9 cellular contexts compared by ENCODE assay signal in genomic region chr10:95756061-95756751, GRCh38. TPM values are rescaled to one million over a fixed set of nuclear protein-coding genes. Genes with fewer than 3 reads are reported as not detected.
A peak's percentile ranks its signal among the peaks of the same experiment; 100 is the strongest.
DNase-seq lines count a peak whose midpoint lies in the region; ATAC-seq, FAIRE-seq and TF ChIP-seq lines count a peak whose summit lies in the region.
"Had no signal": no experiment of that assay in that cellular context is flagged by ENCODE, and none has a peak within 500 bp of the region (broad histone marks: within the 10 kb centered on the region; RNA-seq: fewer than 3 reads in every experiment).

ENTPD1 (plus strand) TSS chr10:95756163; CDS start chr10:95756240, 77 bp downstream.

- peak within 1 kb of the TSS; percentile 80 for H2AFZ ChIP-seq in H1 (ENCODE audit: low read length)

- H4K20me1 ChIP-seq in H1 (replicated peaks in 1 of 2; ENCODE audit: control insufficient read depth in 1 of 2, insufficient read depth in 2 of 2, low read length in 2 of 2) = no peaks in the 10 kb centered on the region

- H2BK12ac ChIP-seq in H1 (ENCODE audit: low read depth, low read length) = no peak within 1 kb of the TSS; the same call in 1 of the 2 replicates

- no peak within 1 kb of the TSS for H3K23ac ChIP-seq in H1 (ENCODE audit: insufficient read length)

- H2BK120ac ChIP-seq in H1 (replicated peaks; ENCODE audit: low read depth, low read length) = no peak within 1 kb of the TSS

- H3K27ac ChIP-seq in H1 (ENCODE audit: low read depth, low read length) (no peak within 1 kb of the TSS), aorta (ENCODE audit: low read depth in 1 of 2, low read length in 2 of 2) (peak within 1 kb of the TSS; percentile 21 to 64)
- H3K27ac ChIP-seq: SJSA1 had no signal

- TF ChIP-seq CTCF in NB4 (IDR thresholded peaks at IDR 0.05; ENCODE audit: low read depth, low read length) = no peak
- TF ChIP-seq CTCF in H1 (IDR thresholded peaks at IDR 0.05; ENCODE audit: control extremely low read depth in 1 of 3, insufficient read depth in 1 of 3, low read depth in 1 of 3, low read length in 3 of 3) = no peak

- no peak within 1 kb of the TSS for H3K56ac ChIP-seq in H1 (replicated peaks; ENCODE audit: insufficient read length, low read depth, low read length)

- 12% methylated on average over 11 of the region's 11 CpGs; no CpG with 5 or more reads in 1 of the 2 experiments for WGBS in H1 (ENCODE audit: extremely low coverage in 1 of 2, insufficient coverage in 1 of 2, insufficient read length in 1 of 2, insufficient replicate concordance in 2 of 2, low coverage in 1 of 2, low lambda C conversion rate in 2 of 2, missing lambda C conversion rate in 1 of 2), 2 experiments
- WGBS in aorta, 2 donors = 0 to 1% methylated on average over 11 of the region's 11 CpGs

- FAIRE-seq in H1 (lab: Jason Lieb, UNC) = peak; percentile 73

- no peak within 1 kb of the TSS; the same call in 1 of the 2 replicates for H3K18ac ChIP-seq in H1 (ENCODE audit: extremely low read depth, low read length)

- H2AK5ac ChIP-seq in H1 (ENCODE audit: low read depth, low read length) = no peak within 1 kb of the TSS

- no peak within 1 kb of the TSS for H2BK15ac ChIP-seq in H1 (ENCODE audit: low read length)

- no peaks in the 10 kb centered on the region; the same call in 1 of the 2 replicates for H3K23me2 ChIP-seq in H1 (ENCODE audit: low read depth, low read length)

- H2BK20ac ChIP-seq in H1 (ENCODE audit: low read length) = no peak within 1 kb of the TSS

- POLR2A ChIA-PET in H1 (lab: Charles Lee; ENCODE audit: partially characterized antibody) = interaction anchor here (0.7 to 1.3 kb wide), 3 partner anchors 15 to 374 kb away, joined by 3 read pairs; partner anchors contain the start of gene ZNF518A

- TF ChIP-seq POLR2A in NB4 (IDR thresholded peaks at IDR 0.05; ENCODE audit: extremely low read depth, insufficient read length) = no peak
- TF ChIP-seq POLR2A in H1 (IDR thresholded peaks at IDR 0.05; ENCODE audit: control extremely low read depth in 1 of 2, low read depth in 2 of 2, low read length in 2 of 2) = peak in 1 of 2 experiments; percentile 38; a peak in 1 of 3 replicates

- H4K8ac ChIP-seq in H1 (ENCODE audit: extremely low read depth, insufficient read depth, low read length) = no peak within 1 kb of the TSS

- no peaks in the 10 kb centered on the region for H3K9me3 ChIP-seq in H1 (ENCODE audit: insufficient read depth in 2 of 2, low read depth in 1 of 2, low read length in 1 of 2)
- H3K9me3 ChIP-seq in aorta (ENCODE audit: control insufficient read depth, low read length) = no peaks in the 10 kb centered on the region
- H3K9me3 ChIP-seq: SJSA1 had no signal

- no peaks in the 10 kb centered on the region for H3K79me1 ChIP-seq in H1 (ENCODE audit: low read depth, low read length)

- H3K4me3 ChIP-seq in NB4 (ENCODE audit: low read depth, low read length) (peak within 1 kb of the TSS; percentile 58), H1 (ENCODE audit: extremely low read depth in 1 of 4, insufficient read depth in 2 of 4, low read depth in 3 of 4, low read length in 4 of 4) (peak within 1 kb of the TSS; percentile 37 to 63 (median 53)), aorta (ENCODE audit: low read length in 2 of 2) (peak within 1 kb of the TSS; percentile 49 to 78)
- H3K4me3 ChIP-seq: SJSA1 had no signal

- peak; percentile 89 for DNase-seq in NB4 (ENCODE audit: low read depth)
- no peak for DNase-seq in H1 (ENCODE audit: low read depth in 1 of 2, low spot score in 2 of 2)
- peak; percentile 16 for DNase-seq in mucosa of gallbladder (ENCODE audit: low spot score)
- DNase-seq in aorta = peak in 1 of 2 donors; percentile 48
- no peak for DNase-seq in NCI-H510A treated with DMSO at 0.1 percent for 48 hours (lab: John Stamatoyannopoulos, UW)
- no peak for DNase-seq in activated CD4-positive, alpha-beta T cell treated with anti-CD3 and anti-CD28 coated beads, Interleukin-2, amount 50 U/mL, for 1 hour
- no peak for DNase-seq in GM19238 (ENCODE audit: insufficient read length, low spot score)

- H4K5ac ChIP-seq in H1 (ENCODE audit: insufficient read length, low read depth, low read length) = no peak within 1 kb of the TSS

- H3K79me2 ChIP-seq in H1 (ENCODE audit: control insufficient read depth in 1 of 2, insufficient read depth in 2 of 2, low read length in 2 of 2) = no peaks in the 10 kb centered on the region

- peak within 1 kb of the TSS; percentile 87 for H4K91ac ChIP-seq in H1 (replicated peaks; ENCODE audit: insufficient read length, low read length)

- no peaks in the 10 kb centered on the region; a peak in 1 of 7 replicates for H3K27me3 ChIP-seq in H1 (replicated peaks in 1 of 4; ENCODE audit: control insufficient read depth in 3 of 4, extremely low read depth in 1 of 4, insufficient read depth in 3 of 4, low read length in 3 of 4)
- H3K27me3 ChIP-seq in aorta (ENCODE audit: control insufficient read depth in 1 of 2, insufficient read depth in 2 of 2, low read length in 1 of 2) = no peaks in the 10 kb centered on the region
- H3K27me3 ChIP-seq: SJSA1 had no signal

- CTCF ChIA-PET in H1 (lab: Charles Lee; ENCODE audit: partially characterized antibody) = interaction anchor here (0.9 to 2.6 kb wide), 6 partner anchors 16 to 86 kb away, joined by 3 to 16 read pairs (median 5); partner anchors contain the start of gene TCTN3

- peak within 1 kb of the TSS; percentile 70 to 95 for H3K4me2 ChIP-seq in H1 (ENCODE audit: insufficient read depth in 1 of 2, low read depth in 2 of 2, low read length in 2 of 2)

- ATAC-seq in GM18867 (IDR thresholded peaks at IDR 0.05; ENCODE audit: unreplicated experiment) (peak; percentile 38), aorta (ENCODE audit: low FRiP score) (peak; percentile 15)

- peak within 1 kb of the TSS in 1 of 4 experiments; percentile 34; a peak in 1 of 7 replicates for H3K9ac ChIP-seq in H1 (replicated peaks in 1 of 4; ENCODE audit: extremely low read depth in 1 of 4, low read depth in 3 of 4, low read length in 3 of 4)

- intact Hi-C loops in aorta (cut with DNase I) = loop anchor here in 1 of 2 donors (5.0 kb wide), 2 partner anchors 36 to 81 kb away; no protein-coding TSS in a partner anchor

- peaks cover 0 to 3% (median 1%) of the 10 kb centered on the region in 4 experiments; a peak in 4 of 7 replicates for H3K4me1 ChIP-seq in H1 (replicated peaks in 1 of 4; ENCODE audit: control insufficient read depth in 3 of 4, insufficient read depth in 4 of 4, low read length in 3 of 4)
- H3K4me1 ChIP-seq in aorta (ENCODE audit: control insufficient read depth in 1 of 2, insufficient read depth in 2 of 2, low read length in 2 of 2) = peaks cover 2 to 5% of the 10 kb centered on the region in 2 donors
- H3K4me1 ChIP-seq: SJSA1 had no signal

- TF ChIP-seq RAD21 in H1 (IDR thresholded peaks at IDR 0.05 in 1 of 2, conservative IDR thresholded peaks at IDR 0.05 in 1 of 2; ENCODE audit: low read depth in 2 of 2, low read length in 2 of 2) = no peak

- no peak within 1 kb of the TSS for H3K14ac ChIP-seq in H1 (ENCODE audit: insufficient read length)

- H3K4ac ChIP-seq in H1 (replicated peaks; ENCODE audit: insufficient read length, low read depth, low read length) = peak within 1 kb of the TSS; percentile 79

- H3K36me3 ChIP-seq in H1 (ENCODE audit: control insufficient read depth in 2 of 4, insufficient read depth in 4 of 4, low read length in 3 of 4) = no peaks in the 10 kb centered on the region
- no peaks in the 10 kb centered on the region for H3K36me3 ChIP-seq in aorta (ENCODE audit: control insufficient read depth in 1 of 2, insufficient read depth in 2 of 2, low read length in 1 of 2)
- H3K36me3 ChIP-seq: SJSA1 had no signal

- H2BK5ac ChIP-seq in H1 (ENCODE audit: low read depth, low read length) = no peak within 1 kb of the TSS

- TF ChIP-seq EP300 in H1 (IDR thresholded peaks at IDR 0.05; ENCODE audit: borderline replicate concordance in 1 of 2, low read depth in 2 of 2, low read length in 2 of 2) = peak in 1 of 2 experiments; percentile 48; a peak in 1 of 3 replicates

TF ChIP-seq in H1, 55 proteins besides CTCF, POLR2A, EP300 and RAD21:
- TF ChIP-seq CHD1 (IDR thresholded peaks at IDR 0.05; ENCODE audit: low read depth, low read length) = peak; percentile 60
- no peak for TF ChIP-seq HDAC2 (IDR thresholded peaks at IDR 0.05; ENCODE audit: borderline replicate concordance in 1 of 2, low read depth in 2 of 2, low read length in 2 of 2)

RNA-seq across cellular contexts. Expression of gene ENTPD1, which starts in this region (rescaled TPM):
- total RNA-seq in H1 (2021; fragmentation: NEBNext Ultra II Directional; extraction: Animal tissue kit (Norgen Biotek cat#: 25700)) = 2.2 and 2.9 TPM in 2 replicates
- 1.1 and 2.5 TPM in 2 replicates for polyA plus RNA-seq in H1 (2011; rRNA removed)
- 1.9 TPM for polyA plus RNA-seq in H1 (2011; cell fraction: cytosol; rRNA removed)
- 3.0 TPM for polyA plus RNA-seq in H1 (2011; cell fraction: nucleus; rRNA removed)
- 3.9 to 6.0 TPM (median 4.8 TPM) in 4 replicates for polyA plus RNA-seq in H1 (2012, experiment 1 of 2)
- polyA plus RNA-seq in H1 (2012, experiment 2 of 2) = 0.52 TPM
- polyA plus RNA-seq in H1 (2013, experiment 1 of 2) = 1.6 TPM
- 1.8 TPM for polyA plus RNA-seq in H1 (2013, experiment 2 of 2)
- polyA minus RNA-seq in H1 (2011; rRNA and poly(A)+ RNA removed) = 4.5 and 8.1 TPM in 2 replicates
- polyA minus RNA-seq in H1 (2011; cell fraction: cytosol; rRNA and poly(A)+ RNA removed) = 1.8 TPM
- polyA minus RNA-seq in H1 (2011; cell fraction: nucleus; rRNA and poly(A)+ RNA removed) = 13.2 TPM
- 68.3 TPM for total RNA-seq in mucosa of gallbladder
- total RNA-seq in aorta = 100 to 1,000 TPM in 1 of 2 donors, 10 to 100 TPM in 1; 77.8 to 110 TPM
- polyA plus RNA-seq in aorta = 10 to 100 TPM; 18.2 to 22.2 TPM
- total RNA-seq: SJSA1 had no signal

Comparison
In these comparisons a context has a peak if more than half of its experiments do, and no peak if none do; other contexts are left out.
1. RNA of gene ENTPD1 (total RNA-seq): 77.8 to 110 TPM in aorta and 68.3 TPM in mucosa of gallbladder (single experiment); 2.2 to 2.9 TPM in H1; every median in the first group is over 10 times any median in the second.
2. DNase-seq: peak in NB4 (single experiment) and mucosa of gallbladder (single experiment); none in H1 (0 of 2), NCI-H510A treated with DMSO at 0.1 percent for 48 hours (single experiment), activated CD4-positive, alpha-beta T cell treated with anti-CD3 and anti-CD28 coated beads, Interleukin-2, amount 50 U/mL, for 1 hour (single experiment) and GM19238 (single experiment).
3. Peak in every context shown above with its lines, with median percentiles within 50 percentile points of each other: H3K4me3 ChIP-seq.